Comparison of ENCODE assay signal across 16 cellular contexts in the genomic region with DNA sequence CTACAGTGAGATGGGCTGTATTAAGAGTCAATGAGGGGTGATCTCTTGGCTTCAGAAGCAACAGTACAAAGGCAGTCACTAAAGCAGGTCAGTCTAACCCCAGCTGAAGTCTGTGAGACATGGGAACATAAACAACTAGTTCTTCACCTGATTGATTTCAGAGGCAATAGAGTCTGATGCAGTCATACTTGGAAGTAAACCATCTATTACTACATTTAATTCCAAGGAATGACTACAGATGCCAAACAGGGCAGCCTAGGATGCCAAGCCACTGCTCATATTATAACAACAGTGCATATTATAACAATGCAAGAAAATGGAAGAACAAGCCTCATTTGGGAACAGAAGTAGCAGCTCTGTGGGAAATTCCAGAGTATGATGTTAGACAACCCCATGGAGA. TPM values are rescaled to one million over a fixed set of nuclear protein-coding genes. Genes with fewer than 3 reads are reported as not detected.
DNase-seq lines count a peak whose midpoint lies in the region; ATAC-seq, FAIRE-seq and TF ChIP-seq lines count a peak whose summit lies in the region.
"Had no signal": no experiment of that assay in that cellular context is flagged by ENCODE, and none has a peak within 500 bp of the region (broad histone marks: within the 10 kb centered on the region; RNA-seq: fewer than 3 reads in every experiment).

No MANE protein-coding gene starts in this region.

- peaks cover 6% of the 10 kb centered on the region for H3K27me3 Mint-ChIP-seq in activated T-helper 2 cell treated with anti-CD3 and anti-CD28 coated beads, Interferon-gamma antibody, Interleukin-2, Interleukin-4, amounts not matched to agents 10 μg/mL and 5 μg/mL and 100 μg/mL, durations not matched to agents 14 hours and 24 hours and 36 hours (ENCODE audit: low read depth)

- H3K36me3 Mint-ChIP-seq in activated T-helper 2 cell treated with anti-CD3 and anti-CD28 coated beads, Interferon-gamma antibody, Interleukin-2, Interleukin-4, amounts not matched to agents 10 μg/mL and 5 μg/mL and 100 μg/mL, durations not matched to agents 14 hours and 24 hours and 36 hours (ENCODE audit: low read depth), result no peaks in the 10 kb centered on the region
- H3K36me3 Mint-ChIP-seq: CD4-positive, CD25-positive, alpha-beta regulatory T cell had no signal

- H3K4me1 Mint-ChIP-seq in activated T-helper 2 cell treated with anti-CD3 and anti-CD28 coated beads, Interferon-gamma antibody, Interleukin-2, Interleukin-4, amounts not matched to agents 10 μg/mL and 5 μg/mL and 100 μg/mL, durations not matched to agents 14 hours and 24 hours and 36 hours (ENCODE audit: low read depth), result no peaks in the 10 kb centered on the region
- H3K4me1 Mint-ChIP-seq: CD4-positive, CD25-positive, alpha-beta regulatory T cell had no signal

- no peaks in the 10 kb centered on the region for H3K9me3 Mint-ChIP-seq in activated T-helper 2 cell treated with anti-CD3 and anti-CD28 coated beads, Interferon-gamma antibody, Interleukin-2, Interleukin-4, amounts not matched to agents 10 μg/mL and 5 μg/mL and 100 μg/mL, durations not matched to agents 14 hours and 24 hours and 36 hours
- H3K9me3 Mint-ChIP-seq: GM23338, H9 had no signal

- no peak overlapping the region for H3K4me3 ChIP-seq in A549
- no peak overlapping the region for H3K4me3 ChIP-seq in MG63
- H3K4me3 ChIP-seq in epithelial cell of proximal tubule (ENCODE audit: low read depth, low read length), result no peak overlapping the region
- H3K4me3 ChIP-seq in WERI-Rb-1 (ENCODE audit: low read depth, low read length), result no peak overlapping the region
- H3K4me3 ChIP-seq: BLaER1 treated with 17β-estradiol and CSF1 and Interleukin-3, amounts not matched to agents 10 nM and 100 nM; GM23338 had no signal

- intact Hi-C loops in activated T-helper 2 cell treated with anti-CD3 and anti-CD28 coated beads, Interferon-gamma antibody, Interleukin-2, Interleukin-4, amounts not matched to agents 10 μg/mL and 5 μg/mL and 100 μg/mL, durations not matched to agents 14 hours and 24 hours and 36 hours (cut with micrococcal nuclease), result no loop called here

- H3K36me3 ChIP-seq in MG63 (no peaks in the 10 kb centered on the region), WERI-Rb-1 (no peaks in the 10 kb centered on the region)
- H3K36me3 ChIP-seq: BLaER1 treated with 17β-estradiol and CSF1 and Interleukin-3, amounts not matched to agents 10 nM and 100 nM had no signal

- H3K27ac ChIP-seq in A549 (peak overlapping the region; percentile 43 to 70; a peak in 5 of 6 replicates), WERI-Rb-1 (no peak overlapping the region)
- H3K27ac ChIP-seq: 22Rv1; BLaER1 treated with 17β-estradiol and CSF1 and Interleukin-3, amounts not matched to agents 10 nM and 100 nM; HL-60 had no signal

- no peak for ATAC-seq in A549
- ATAC-seq: GM23338 had no signal

- DNase-seq in A549 (ENCODE audit: low read depth in 1 of 2, low spot score in 1 of 2), result no peak
- DNase-seq in MG63, result peak; percentile 67
- DNase-seq in epithelial cell of proximal tubule (ENCODE audit: low read depth), result peak; percentile 95
- DNase-seq in kidney glomerular epithelial cell (lab: John Stamatoyannopoulos, UW), result peak; percentile 69
- no peak for DNase-seq in WERI-Rb-1
- no peak for DNase-seq in activated T-helper 2 cell treated with anti-CD3 and anti-CD28 coated beads, Interferon-gamma antibody, Interleukin-2, Interleukin-4, amounts not matched to agents 10 μg/mL and 5 μg/mL and 100 μg/mL, durations not matched to agents 14 hours and 24 hours and 36 hours (ENCODE audit: low spot score)
- no peak for DNase-seq in NCI-H1417 (lab: John Stamatoyannopoulos, UW)
- no peak for DNase-seq in GOT3 (lab: John Stamatoyannopoulos, UW)
- DNase-seq: Calu3; CD4-positive, CD25-positive, alpha-beta regulatory T cell; DMS 273 treated with DMSO at 0.1 percent for 48 hours; H9 had no signal

- TF ChIP-seq CTCF in A549 (IDR thresholded peaks at IDR 0.05) (no peak), epithelial cell of proximal tubule (conservative IDR thresholded peaks at IDR 0.05; ENCODE audit: low read depth, low read length) (no peak), WERI-Rb-1 (IDR thresholded peaks at IDR 0.05; ENCODE audit: low read depth, low read length) (no peak)

- TF ChIP-seq POLR2A in A549 (IDR thresholded peaks at IDR 0.05; ENCODE audit: low read length), result no peak

- H3K4me3 Mint-ChIP-seq in activated T-helper 2 cell treated with anti-CD3 and anti-CD28 coated beads, Interferon-gamma antibody, Interleukin-2, Interleukin-4, amounts not matched to agents 10 μg/mL and 5 μg/mL and 100 μg/mL, durations not matched to agents 14 hours and 24 hours and 36 hours (ENCODE audit: low read depth), result no peak overlapping the region
- H3K4me3 Mint-ChIP-seq: CD4-positive, CD25-positive, alpha-beta regulatory T cell; GM23338; H9 had no signal

- no peaks in the 10 kb centered on the region for H3K9me3 ChIP-seq in A549
- peaks cover 10% of the 10 kb centered on the region for H3K9me3 ChIP-seq in MG63
- no peaks in the 10 kb centered on the region for H3K9me3 ChIP-seq in WERI-Rb-1 (ENCODE audit: severe bottlenecking)
- H3K9me3 ChIP-seq: BLaER1 treated with 17β-estradiol and CSF1 and Interleukin-3, amounts not matched to agents 10 nM and 100 nM had no signal

- H3K27ac Mint-ChIP-seq in activated T-helper 2 cell treated with anti-CD3 and anti-CD28 coated beads, Interferon-gamma antibody, Interleukin-2, Interleukin-4, amounts not matched to agents 10 μg/mL and 5 μg/mL and 100 μg/mL, durations not matched to agents 14 hours and 24 hours and 36 hours, result no peak overlapping the region
- H3K27ac Mint-ChIP-seq: CD4-positive, CD25-positive, alpha-beta regulatory T cell; GM23338 had no signal

- H3K27me3 ChIP-seq in MG63, result no peaks in the 10 kb centered on the region
- no peaks in the 10 kb centered on the region for H3K27me3 ChIP-seq in WERI-Rb-1 (ENCODE audit: insufficient read depth, low read depth, severe bottlenecking)
- H3K27me3 ChIP-seq: BLaER1 treated with 17β-estradiol and CSF1 and Interleukin-3, amounts not matched to agents 10 nM and 100 nM had no signal

- no peak for FAIRE-seq in A549 (lab: Jason Lieb, UNC)

- CTCF ChIA-PET in A549 (lab: Yijun Ruan, JAX), result interaction anchor here (1.7 kb wide), 1 partner anchor 37 kb away, joined by 6 read pairs; no protein-coding TSS in a partner anchor

- no peak overlapping the region for H3K4me2 ChIP-seq in A549
- H3K4me2 ChIP-seq: BLaER1 treated with 17β-estradiol and CSF1 and Interleukin-3, amounts not matched to agents 10 nM and 100 nM; GM23338 had no signal

- no peak for TF ChIP-seq EP300 in A549 (IDR thresholded peaks at IDR 0.05)

- POLR2A ChIA-PET in A549 (lab: Yijun Ruan, JAX), result no interaction called here

- TF ChIP-seq RAD21 in A549 (conservative IDR thresholded peaks at IDR 0.05 in 1 of 2, IDR thresholded peaks at IDR 0.05 in 1 of 2), result no peak

- H3K4me1 ChIP-seq in A549, result peaks cover 79% of the 10 kb centered on the region

TF ChIP-seq in A549, 52 proteins besides CTCF, POLR2A, EP300 and RAD21:
- TF ChIP-seq CHD4 (IDR thresholded peaks at IDR 0.05; ENCODE audit: borderline replicate concordance), result no peak
- TF ChIP-seq, protein P1, sequence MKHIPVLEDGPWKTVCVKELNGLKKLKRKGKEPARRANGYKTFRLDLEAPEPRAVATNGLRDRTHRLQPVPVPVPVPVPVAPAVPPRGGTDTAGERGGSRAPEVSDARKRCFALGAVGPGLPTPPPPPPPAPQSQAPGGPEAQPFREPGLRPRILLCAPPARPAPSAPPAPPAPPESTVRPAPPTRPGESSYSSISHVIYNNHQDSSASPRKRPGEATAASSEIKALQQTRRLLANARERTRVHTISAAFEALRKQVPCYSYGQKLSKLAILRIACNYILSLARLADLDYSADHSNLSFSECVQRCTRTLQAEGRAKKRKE (CRISPR knock-in tag; IDR thresholded peaks at IDR 0.05; ENCODE audit: low read depth), result no peak

RNA-seq across cellular contexts. Expression of a gene that starts 35.8 kb away (rescaled TPM):
- 3.2 and 3.3 TPM in 2 replicates for polyA plus RNA-seq in A549 (2011; rRNA removed)
- polyA plus RNA-seq in A549 (2012; cell fraction: cytosol; rRNA removed), result 4.6 and 5.5 TPM in 2 replicates
- 3.9 and 5.6 TPM in 2 replicates for polyA plus RNA-seq in A549 (2012; cell fraction: nucleus; rRNA removed)
- 2.4 to 4.0 TPM (median 2.9 TPM) in 3 replicates for polyA plus RNA-seq in A549 (2017; fragmentation: RNase III; extraction: RNeasy Plus Mini Kit Qiagen cat#74134 plus additional on column Dnase treatment)
- 16.9 and 21.2 TPM in 2 replicates for polyA minus RNA-seq in A549 (2011; rRNA and poly(A)+ RNA removed)
- 0.56 and 19.0 TPM in 2 replicates for total RNA-seq in MG63 (2014; rRNA removed; shearing (Covaris generic); ENCODE audit: low replicate concordance)
- 0.12 TPM in 1 of 2 replicates, not detected in the other for total RNA-seq in epithelial cell of proximal tubule
- 0.07 TPM in 1 of 2 replicates, not detected in the other for total RNA-seq in activated T-helper 2 cell treated with anti-CD3 and anti-CD28 coated beads, Interferon-gamma antibody, Interleukin-2, Interleukin-4, amounts not matched to agents 10 μg/mL and 5 μg/mL and 100 μg/mL, durations not matched to agents 14 hours and 24 hours and 36 hours
- total RNA-seq: CD4-positive, CD25-positive, alpha-beta regulatory T cell had no signal
- polyA plus RNA-seq: CD4-positive, CD25-positive, alpha-beta regulatory T cell had no signal

Comparison
In these comparisons a context has a peak if more than half of its experiments do, and no peak if none do; other contexts are left out.
1. DNase-seq: peak in MG63 (single experiment), epithelial cell of proximal tubule (single experiment) and kidney glomerular epithelial cell (single experiment); none in A549 (0 of 2), WERI-Rb-1 (single experiment), activated T-helper 2 cell treated with anti-CD3 and anti-CD28 coated beads, Interferon-gamma antibody, Interleukin-2, Interleukin-4, amounts not matched to agents 10 μg/mL and 5 μg/mL and 100 μg/mL, durations not matched to agents 14 hours and 24 hours and 36 hours (single experiment), NCI-H1417 (0 of 3) and GOT3 (single experiment).